In the genomic region with DNA sequence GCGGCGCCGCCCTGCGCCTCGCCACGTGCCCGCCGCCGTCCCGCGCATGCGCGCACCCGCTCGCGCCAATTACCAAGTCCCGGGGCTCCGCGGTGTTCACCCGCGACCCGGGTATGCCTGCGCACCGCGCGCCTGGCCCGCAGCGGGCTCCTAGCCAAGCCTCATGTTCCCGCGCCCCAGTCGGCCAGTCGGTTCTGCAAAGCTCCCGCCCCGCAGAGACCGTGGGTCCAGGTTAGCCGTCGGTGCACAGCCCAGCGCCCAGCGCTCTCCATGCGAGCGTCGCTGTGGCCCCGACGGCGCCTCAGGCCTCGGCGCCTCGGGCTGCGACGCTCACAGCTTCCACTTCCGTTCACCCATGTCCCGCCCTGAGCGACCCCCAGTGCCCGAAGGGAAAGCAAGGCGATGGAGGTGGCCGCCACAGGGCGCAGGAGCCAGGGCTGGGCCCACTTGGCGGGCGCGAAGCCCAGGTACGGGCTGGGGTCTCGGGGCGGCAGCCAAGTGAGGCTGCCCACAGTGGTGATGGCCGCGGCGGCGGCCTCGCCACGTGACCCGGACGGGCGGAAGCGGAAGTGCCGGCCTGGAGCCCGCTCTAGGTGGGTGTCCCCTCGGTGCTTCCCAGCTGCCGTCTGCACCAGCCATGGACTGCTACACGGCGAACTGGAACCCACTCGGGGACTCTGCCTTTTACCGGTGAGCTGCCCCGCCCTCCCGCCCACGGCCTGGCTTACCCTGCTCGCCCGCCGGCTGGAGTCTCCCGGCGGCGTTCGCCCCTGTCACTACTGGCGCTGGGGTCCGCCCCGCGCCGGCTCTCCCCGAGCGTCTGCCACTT, we compare ENCODE assay signal across 8 cellular contexts. TPM values are rescaled to one million over a fixed set of nuclear protein-coding genes. Genes with fewer than 3 reads are reported as not detected.
A peak's percentile ranks its signal among the peaks of the same experiment; 100 is the strongest.
DNase-seq lines count a peak whose midpoint lies in the region; ATAC-seq and TF ChIP-seq lines count a peak whose summit lies in the region.

A gene with protein sequence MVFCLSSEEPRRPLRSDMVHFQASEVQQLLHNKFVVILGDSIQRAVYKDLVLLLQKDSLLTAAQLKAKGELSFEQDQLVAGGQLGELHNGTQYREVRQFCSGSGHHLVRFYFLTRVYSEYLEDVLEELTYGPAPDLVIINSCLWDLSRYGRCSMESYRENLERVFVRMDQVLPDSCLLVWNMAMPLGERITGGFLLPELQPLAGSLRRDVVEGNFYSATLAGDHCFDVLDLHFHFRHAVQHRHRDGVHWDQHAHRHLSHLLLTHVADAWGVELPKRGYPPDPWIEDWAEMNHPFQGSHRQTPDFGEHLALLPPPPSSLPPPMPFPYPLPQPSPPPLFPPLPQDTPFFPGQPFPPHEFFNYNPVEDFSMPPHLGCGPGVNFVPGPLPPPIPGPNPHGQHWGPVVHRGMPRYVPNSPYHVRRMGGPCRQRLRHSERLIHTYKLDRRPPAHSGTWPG (minus strand): TSS at position 518 of the 829 bp plus-strand sequence. CDS start 743 bp downstream, outside the sequence.
A gene (plus strand): TSS at position 608 of the 829 bp plus-strand sequence. CDS start 30 bp downstream, at position 638.

- H3K36me3 ChIP-seq in Caco-2 (ENCODE audit: control insufficient read depth, insufficient read depth, low read length) = peaks cover 4% of the 10 kb centered on the region
- H3K36me3 ChIP-seq in OCI-LY7 (ENCODE audit: insufficient read depth, low read length) = no peaks in the 10 kb centered on the region
- peaks cover 0 to 8% of the 10 kb centered on the region in 2 donors for H3K36me3 ChIP-seq in mucosa of rectum (ENCODE audit: control insufficient read depth in 2 of 2, insufficient read depth in 2 of 2, low read length in 2 of 2)

- H3K36me3 Mint-ChIP-seq in Caco-2 (ENCODE audit: insufficient read depth, unreplicated experiment) = peaks cover 24% of the 10 kb centered on the region

- POLR2A ChIA-PET in Caco-2 (lab: Charles Lee) (interaction anchor here (0.5 to 0.7 kb wide), 4 partner anchors 8 to 1149 kb away, joined by 3 to 4 read pairs (median 3); no protein-coding TSS in a partner anchor), OCI-LY7 (lab: Charles Lee) (no interaction called here)

- peak within 1 kb of the TSS; percentile 89 for H3K4me3 Mint-ChIP-seq in Caco-2 (ENCODE audit: unreplicated experiment)

- no peaks in the 10 kb centered on the region for H3K79me2 ChIP-seq in OCI-LY7 (ENCODE audit: insufficient read depth, low read depth, low read length)

- H3K4me1 Mint-ChIP-seq in Caco-2 (ENCODE audit: low read depth, unreplicated experiment) = peaks cover 7% of the 10 kb centered on the region

- no peaks in the 10 kb centered on the region for H3K9me2 ChIP-seq in OCI-LY7 (ENCODE audit: insufficient read depth, low read length)

- TF ChIP-seq CTCF in Caco-2 (IDR thresholded peaks at IDR 0.05; ENCODE audit: insufficient read depth in 1 of 2, low read depth in 1 of 2, low read length in 1 of 2, severe bottlenecking in 1 of 2, unreplicated experiment in 1 of 2) = no peak
- TF ChIP-seq CTCF in OCI-LY7 (conservative IDR thresholded peaks at IDR 0.05; ENCODE audit: low read length) = no peak
- TF ChIP-seq CTCF in epithelial cell of proximal tubule (conservative IDR thresholded peaks at IDR 0.05; ENCODE audit: low read depth, low read length) = no peak

- ATAC-seq in GM21360 (IDR thresholded peaks at IDR 0.05; ENCODE audit: unreplicated experiment) = peak; percentile 92

- H3K9me3 Mint-ChIP-seq in Caco-2 (ENCODE audit: unreplicated experiment) = no peaks in the 10 kb centered on the region

- H3K27ac ChIP-seq in OCI-LY7 (ENCODE audit: low read depth, low read length, poor library complexity, severe bottlenecking) (no peak within 1 kb of the TSS), mucosa of rectum (ENCODE audit: low read depth in 2 of 2, low read length in 2 of 2) (peak within 1 kb of the TSS; percentile 77 to 88)

- H3K4me3 ChIP-seq in Caco-2 (ENCODE audit: low read depth, low read length) (peak within 1 kb of the TSS; percentile 91), OCI-LY7 (ENCODE audit: low read depth, low read length, poor library complexity, severe bottlenecking) (peak within 1 kb of the TSS; percentile 92), epithelial cell of proximal tubule (ENCODE audit: low read depth, low read length) (peak within 1 kb of the TSS; percentile 98), mucosa of rectum (ENCODE audit: low read length in 2 of 2) (peak within 1 kb of the TSS; percentile 88 to 94)

- H3K9ac ChIP-seq in mucosa of rectum (ENCODE audit: low read depth in 1 of 2, low read length in 2 of 2) = peak within 1 kb of the TSS; percentile 70 to 82

- peak; percentile 90 to 93 for DNase-seq in Caco-2
- DNase-seq in HT1080 (ENCODE audit: low read depth) = peak; percentile 81
- peak; percentile 85 for DNase-seq in OCI-LY7 (ENCODE audit: low spot score)
- DNase-seq in activated T-cell treated with anti-CD3 and anti-CD28 coated beads for 24 hours (ENCODE audit: low read depth) = peak; percentile 88
- no peak for DNase-seq in epithelial cell of proximal tubule (ENCODE audit: low read depth)
- DNase-seq in stimulated activated CD8-positive, alpha-beta memory T cell treated with anti-CD3 and anti-CD28 coated beads, Interleukin-4, amount 100 ng/mL, for 48 hours = peak; percentile 91

- H4K20me1 ChIP-seq in OCI-LY7 (ENCODE audit: insufficient read depth, low read length) = no peaks in the 10 kb centered on the region

- CTCF ChIA-PET in Caco-2 (lab: Charles Lee) (interaction anchor here (1.2 kb wide), 1 partner anchor 12 kb away, joined by 3 read pairs; no protein-coding TSS in a partner anchor), OCI-LY7 (lab: Charles Lee; ENCODE audit: unreplicated experiment) (no interaction called here)

- peak within 1 kb of the TSS; percentile 99 for H2AFZ ChIP-seq in OCI-LY7 (ENCODE audit: low read length)

- H3K9me3 ChIP-seq in Caco-2 (no peaks in the 10 kb centered on the region), OCI-LY7 (ENCODE audit: low read length) (no peaks in the 10 kb centered on the region), mucosa of rectum (ENCODE audit: control insufficient read depth in 2 of 2, low read length in 2 of 2) (no peaks in the 10 kb centered on the region)

- no peaks in the 10 kb centered on the region for H3K27me3 Mint-ChIP-seq in Caco-2 (ENCODE audit: insufficient read depth, unreplicated experiment)

- H3K27me3 ChIP-seq in Caco-2 (replicated peaks; ENCODE audit: control insufficient read depth, insufficient read depth, low read length) (no peaks in the 10 kb centered on the region), mucosa of rectum (ENCODE audit: control insufficient read depth in 2 of 2, insufficient read depth in 2 of 2, low read length in 2 of 2) (no peaks in the 10 kb centered on the region)

- peak within 1 kb of the TSS; percentile 85 for H3K4me2 ChIP-seq in OCI-LY7 (ENCODE audit: low read length)

- H3K4me1 ChIP-seq in Caco-2 (peaks cover 8% of the 10 kb centered on the region; the same call in 1 of the 2 replicates), OCI-LY7 (ENCODE audit: insufficient read depth, low read length, poor library complexity, severe bottlenecking) (peaks cover 10% of the 10 kb centered on the region), mucosa of rectum (ENCODE audit: control insufficient read depth in 2 of 2, insufficient read depth in 2 of 2, low read length in 2 of 2) (peaks cover 10 to 14% of the 10 kb centered on the region in 2 donors)

- no TSS peak for BruUV-seq in Caco-2 (replicated peaks; lab: Mats Ljungman, UMichigan)
- no TSS peak for BruUV-seq in OCI-LY7 (replicated peaks; lab: Mats Ljungman, UMichigan)

- intact Hi-C loops in Caco-2 (cut with micrococcal nuclease; ENCODE audit: unreplicated experiment) = loop anchor here (1.0 kb wide), 1 partner anchor 33 kb away; a partner anchor contains a TSS
- intact Hi-C loops in OCI-LY7 (cut with micrococcal nuclease; ENCODE audit: unreplicated experiment) = no loop called here

- H3K27ac Mint-ChIP-seq in Caco-2 (ENCODE audit: unreplicated experiment) = peak within 1 kb of the TSS; percentile 97

RNA-seq across cellular contexts. Expression of the first gene that starts in this region (rescaled TPM):
- 43.9 and 44.7 TPM in 2 replicates for total RNA-seq in Caco-2 (2022)
- 26.2 and 29.3 TPM in 2 replicates for total RNA-seq in HT1080 (2014; rRNA removed; shearing (Covaris generic))
- polyA plus RNA-seq in HT1080 (2015; cell fraction: cytosol; rRNA removed) = 26.3 and 29.2 TPM in 2 replicates
- polyA plus RNA-seq in HT1080 (2015; cell fraction: nucleus; rRNA removed) = 134 and 153 TPM in 2 replicates
- total RNA-seq in OCI-LY7 (2014; rRNA removed; shearing (Covaris generic)) = 6.9 and 8.4 TPM in 2 replicates
- 9.8 and 10.3 TPM in 2 replicates for total RNA-seq in OCI-LY7 (2022)
- 12.2 and 37.5 TPM in 2 replicates for total RNA-seq in epithelial cell of proximal tubule

RNA-seq across cellular contexts. Expression of the second gene that starts in this region (rescaled TPM):
- total RNA-seq in Caco-2 (2022) = 41.3 and 46.6 TPM in 2 replicates
- 32.6 TPM in 2 replicates for total RNA-seq in HT1080 (2014; rRNA removed; shearing (Covaris generic))
- polyA plus RNA-seq in HT1080 (2015; cell fraction: cytosol; rRNA removed) = 21.0 and 22.5 TPM in 2 replicates
- polyA plus RNA-seq in HT1080 (2015; cell fraction: nucleus; rRNA removed) = 99.9 and 105 TPM in 2 replicates
- total RNA-seq in OCI-LY7 (2014; rRNA removed; shearing (Covaris generic)) = 27.0 and 32.6 TPM in 2 replicates
- total RNA-seq in OCI-LY7 (2022) = 37.8 and 39.0 TPM in 2 replicates
- total RNA-seq in epithelial cell of proximal tubule = 18.1 and 19.2 TPM in 2 replicates
